1 cellular context compared by ENCODE assay signal in genomic region chr6:100886078-100886477, GRCh38.
TF ChIP-seq lines count a peak whose summit lies in the region.

No MANE protein-coding gene starts in this region.

TF ChIP-seq in IMR-90, 13 proteins besides CTCF, POLR2A, EP300 and RAD21:
- TF ChIP-seq MAFK (IDR thresholded peaks at IDR 0.05; ENCODE audit: low read depth, low read length) (no peak), RFX5 (IDR thresholded peaks at IDR 0.05; ENCODE audit: low read depth, low read length) (no peak), ELK1 (IDR thresholded peaks at IDR 0.05; ENCODE audit: borderline replicate concordance, low read depth, low read length) (no peak), FOS (IDR thresholded peaks at IDR 0.05; ENCODE audit: low read depth, low read length) (no peak), NFE2L2 (IDR thresholded peaks at IDR 0.05; ENCODE audit: low read depth, low read length) (no peak), MXI1 (IDR thresholded peaks at IDR 0.05; ENCODE audit: borderline replicate concordance, low read depth, low read length) (no peak)
